In genomic region chr1:13701274-13701650, GRCh38 we compare ENCODE assay signal across 9 cellular contexts. TPM values are rescaled to one million over a fixed set of nuclear protein-coding genes. Genes with fewer than 3 reads are reported as not detected.
DNase-seq lines count a peak whose midpoint lies in the region; ATAC-seq and TF ChIP-seq lines count a peak whose summit lies in the region.
"Had no signal": no experiment of that assay in that cellular context is flagged by ENCODE, and none has a peak within 500 bp of the region (broad histone marks: within the 10 kb centered on the region; RNA-seq: fewer than 3 reads in every experiment).

No MANE protein-coding gene starts in this region.

- intact Hi-C loops in Caco-2 (cut with micrococcal nuclease; ENCODE audit: unreplicated experiment), result loop anchor here (5.0 kb wide), 1 partner anchor 46 kb away; no protein-coding TSS in a partner anchor
- intact Hi-C loops in posterior cingulate gyrus (cut with DNase I), result no loop called here

- TF ChIP-seq CTCF in Caco-2 (IDR thresholded peaks at IDR 0.05; ENCODE audit: insufficient read depth in 1 of 2, low read depth in 1 of 2, low read length in 1 of 2, severe bottlenecking in 1 of 2, unreplicated experiment in 1 of 2), result no peak
- no peak for TF ChIP-seq CTCF in coronary artery (IDR thresholded peaks at IDR 0.05)
- no peak for TF ChIP-seq CTCF in neural progenitor cell (IDR thresholded peaks at IDR 0.05)

- H3K27me3 ChIP-seq in Caco-2 (replicated peaks; ENCODE audit: control insufficient read depth, insufficient read depth, low read length) (no peaks in the 10 kb centered on the region), neural progenitor cell (peaks cover 24% of the 10 kb centered on the region)

- peak overlapping the region; percentile 85 to 89 for H3K27ac ChIP-seq in coronary artery
- H3K27ac ChIP-seq in neural progenitor cell, result no peak overlapping the region

- H3K36me3 ChIP-seq in Caco-2 (ENCODE audit: control insufficient read depth, insufficient read depth, low read length) (no peaks in the 10 kb centered on the region), neural progenitor cell (no peaks in the 10 kb centered on the region)

- H3K27ac Mint-ChIP-seq in Caco-2 (ENCODE audit: unreplicated experiment), result no peak overlapping the region
- H3K27ac Mint-ChIP-seq in IgD-negative memory B cell, result peak overlapping the region; percentile 100
- H3K27ac Mint-ChIP-seq in neural progenitor cell, result peak overlapping the region; percentile 96

- H4K20me1 ChIP-seq in neural progenitor cell (ENCODE audit: low read depth), result peaks cover 8% of the 10 kb centered on the region

- TSS peak; percentile 49 for BruUV-seq in Caco-2 (replicated peaks; lab: Mats Ljungman, UMichigan)

- POLR2A ChIA-PET in Caco-2 (lab: Charles Lee), result interaction anchor here (0.7 kb wide), 1 partner anchor 48 kb away, joined by 3 read pairs; no protein-coding TSS in a partner anchor

- no peak overlapping the region for H3K4me3 ChIP-seq in Caco-2 (ENCODE audit: low read depth, low read length)
- peak overlapping the region; percentile 75 for H3K4me3 ChIP-seq in coronary artery
- peak overlapping the region; percentile 80 for H3K4me3 ChIP-seq in neural progenitor cell

- H3K4me3 Mint-ChIP-seq in Caco-2 (ENCODE audit: unreplicated experiment) (peak overlapping the region; percentile 90), IgD-negative memory B cell (peak overlapping the region; percentile 93 to 98 (median 97)), neural progenitor cell (peak overlapping the region; percentile 96)

- peaks cover 53% of the 10 kb centered on the region for H3K79me2 ChIP-seq in neural progenitor cell (ENCODE audit: low read depth)

- CTCF ChIA-PET in Caco-2 (lab: Charles Lee), result no interaction called here

- peak overlapping the region; percentile 80 for H3K4me2 ChIP-seq in neural progenitor cell

- H3K9me3 ChIP-seq in Caco-2 (no peaks in the 10 kb centered on the region), neural progenitor cell (ENCODE audit: low read depth) (no peaks in the 10 kb centered on the region)

- no peak for ATAC-seq in HG02623 (IDR thresholded peaks at IDR 0.05; ENCODE audit: unreplicated experiment)
- no peak for ATAC-seq in HG03159 (IDR thresholded peaks at IDR 0.05; ENCODE audit: unreplicated experiment)

- no peak for DNase-seq in Caco-2
- no peak for DNase-seq in coronary artery (ENCODE audit: low spot score)
- DNase-seq in neural progenitor cell (ENCODE audit: low spot score), result no peak
- no peak for DNase-seq in hippocampal formation (lab: John Stamatoyannopoulos, UW)
- no peak for DNase-seq in posterior cingulate gyrus
- DNase-seq: RPMI8226 had no signal

- H3K9me3 Mint-ChIP-seq in Caco-2 (ENCODE audit: unreplicated experiment) (peaks cover 9% of the 10 kb centered on the region), IgD-negative memory B cell (peaks cover 2 to 11% (median 4%) of the 10 kb centered on the region in 3 donors), neural progenitor cell (peaks cover 21% of the 10 kb centered on the region)

- no peak overlapping the region for H3K9ac ChIP-seq in neural progenitor cell

- no peak overlapping the region for H2AFZ ChIP-seq in neural progenitor cell (replicated peaks)

- H3K4me1 ChIP-seq in Caco-2 (0 out of 2 replicates have a peak, but pooled peaks cover 6% of the 10 kb centered on the region), neural progenitor cell (peaks cover 7% of the 10 kb centered on the region)

- H3K36me3 Mint-ChIP-seq in Caco-2 (ENCODE audit: insufficient read depth, unreplicated experiment) (peaks cover 6% of the 10 kb centered on the region), IgD-negative memory B cell (peaks cover 7% of the 10 kb centered on the region), neural progenitor cell (peaks cover 8% of the 10 kb centered on the region)

- H3F3A ChIP-seq in neural progenitor cell (ENCODE audit: low read depth), result no peaks in the 10 kb centered on the region

- H3K27me3 Mint-ChIP-seq in Caco-2 (ENCODE audit: insufficient read depth, unreplicated experiment) (no peaks in the 10 kb centered on the region), IgD-negative memory B cell (no peaks in the 10 kb centered on the region), neural progenitor cell (ENCODE audit: insufficient read depth, low read depth) (peaks cover 7% of the 10 kb centered on the region)

- H3K4me1 Mint-ChIP-seq in Caco-2 (ENCODE audit: low read depth, unreplicated experiment), result peaks cover 6% of the 10 kb centered on the region
- peaks cover 30 to 49% (median 46%) of the 10 kb centered on the region in 3 donors for H3K4me1 Mint-ChIP-seq in IgD-negative memory B cell
- peaks cover 20% of the 10 kb centered on the region for H3K4me1 Mint-ChIP-seq in neural progenitor cell

RNA-seq across cellular contexts. Expression of gene PRDM2, which starts 1.3 kb away (rescaled TPM):
- total RNA-seq in Caco-2 (2022), result 29.8 and 32.7 TPM in 2 replicates
- polyA plus RNA-seq in IgD-negative memory B cell, result 50.3 TPM
- 17.9 and 22.0 TPM in 2 replicates for total RNA-seq in neural progenitor cell (ENCODE audit: low replicate concordance)
